In the genomic region with DNA sequence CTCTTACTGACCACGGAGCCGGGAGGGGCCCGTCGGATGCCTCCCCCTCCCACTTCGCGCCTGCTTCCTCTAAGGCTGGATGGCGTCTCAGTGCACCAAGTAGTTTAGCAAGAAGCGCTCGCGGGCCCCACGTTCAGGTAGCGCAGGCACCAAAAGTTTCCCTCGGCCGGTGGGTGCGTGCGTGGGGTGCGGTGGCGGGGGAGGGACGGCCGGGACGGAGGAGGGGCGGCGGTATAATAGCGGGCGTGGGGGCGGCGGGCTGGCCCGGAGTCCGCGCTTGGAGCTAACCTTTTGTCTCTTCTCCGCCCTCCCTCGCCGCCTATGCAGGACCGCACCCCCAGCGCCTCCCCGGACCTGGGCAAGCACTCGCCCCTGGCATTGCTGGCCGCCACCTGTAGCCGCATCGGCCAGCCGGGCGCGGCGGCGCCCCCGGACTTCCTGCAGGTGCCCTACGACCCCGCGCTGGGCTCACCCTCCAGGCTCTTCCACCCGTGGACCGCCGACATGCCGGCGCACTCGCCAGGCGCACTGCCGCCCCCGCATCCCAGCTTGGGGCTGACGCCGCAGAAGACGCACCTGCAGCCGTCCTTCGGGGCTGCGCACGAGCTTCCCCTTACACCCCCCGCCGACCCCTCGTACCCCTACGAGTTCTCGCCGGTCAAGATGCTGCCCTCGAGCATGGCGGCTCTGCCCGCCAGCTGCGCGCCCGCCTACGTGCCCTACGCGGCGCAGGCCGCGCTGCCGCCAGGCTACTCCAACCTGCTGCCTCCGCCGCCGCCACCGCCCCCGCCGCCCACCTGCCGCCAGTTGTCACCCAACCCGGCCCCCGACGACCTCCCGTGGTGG, we compare ENCODE assay signal across 8 cellular contexts. TPM values are rescaled to one million over a fixed set of nuclear protein-coding genes. Genes with fewer than 3 reads are reported as not detected.
DNase-seq lines count a peak whose midpoint lies in the region; ATAC-seq and TF ChIP-seq lines count a peak whose summit lies in the region.

No MANE protein-coding gene starts in this region.

- H3K36me3 Mint-ChIP-seq in activated CD4-positive, alpha-beta T cell treated with anti-CD3 and anti-CD28 coated beads, Interleukin-2, amount 10 ng/mL, durations not matched to agents 24 days and 14 days (ENCODE audit: low read depth) = peaks cover 5% of the 10 kb centered on the region

- peaks cover 20% of the 10 kb centered on the region for H3K4me1 Mint-ChIP-seq in activated CD4-positive, alpha-beta T cell treated with anti-CD3 and anti-CD28 coated beads, Interleukin-2, amount 10 ng/mL, durations not matched to agents 24 days and 14 days

- H3K4me1 ChIP-seq in esophagus muscularis mucosa (peaks cover 36 to 55% (median 53%) of the 10 kb centered on the region in 4 donors), prostate gland (replicated peaks) (no peaks in the 10 kb centered on the region)

- H3K36me3 ChIP-seq in esophagus muscularis mucosa = no peaks in the 10 kb centered on the region
- H3K36me3 ChIP-seq in prostate gland = no peaks in the 10 kb centered on the region

- H3K27me3 ChIP-seq in esophagus muscularis mucosa (peaks cover 11 to 92% (median 57%) of the 10 kb centered on the region in 4 donors), prostate gland (replicated peaks; ENCODE audit: insufficient read depth) (peaks cover 4% of the 10 kb centered on the region)

- DNase-seq in GM13976 (ENCODE audit: low spot score) = peak; percentile 50
- DNase-seq in activated CD4-positive, alpha-beta T cell treated with anti-CD3 and anti-CD28 coated beads, Interleukin-2, amount 10 ng/mL, durations not matched to agents 24 days and 14 days = no peak
- peak; percentile 72 for DNase-seq in esophagus muscularis mucosa (ENCODE audit: extremely low spot score)
- no peak for DNase-seq in prostate gland (ENCODE audit: low spot score)
- no peak for DNase-seq in SIG-M5 (lab: John Stamatoyannopoulos, UW)

- in situ Hi-C loops in GM13976 (cut with MboI; ENCODE audit: low sequenced_read_pairs, unreplicated experiment) = loop anchor here (10.0 to 25.0 kb wide), 2 partner anchors 99 to 1371 kb away; partner anchors contain the start of genes DLX1 and GAD1

- TF ChIP-seq CTCF in GM13976 (IDR thresholded peaks at IDR 0.05; ENCODE audit: borderline replicate concordance, control extremely low read depth, extremely low read depth, insufficient read depth, missing control alignments) (no peak), esophagus muscularis mucosa (IDR thresholded peaks at IDR 0.05) (no peak), prostate gland (IDR thresholded peaks at IDR 0.05) (no peak)

- peak overlapping the region; percentile 86 for H3K4me3 Mint-ChIP-seq in activated CD4-positive, alpha-beta T cell treated with anti-CD3 and anti-CD28 coated beads, Interleukin-2, amount 10 ng/mL, durations not matched to agents 24 days and 14 days

- WGBS in esophagus muscularis mucosa = 3% methylated on average over 40 of the region's 95 CpGs
- WGBS in prostate gland = 5% methylated on average over 79 of the region's 95 CpGs

- intact Hi-C loops in activated CD4-positive, alpha-beta T cell treated with anti-CD3 and anti-CD28 coated beads, Interleukin-2, amount 10 ng/mL, durations not matched to agents 24 days and 14 days (cut with micrococcal nuclease) = loop anchor here (1.0 to 10.0 kb wide), 5 partner anchors 55 to 481 kb away; partner anchors contain the start of gene ERICH2
- intact Hi-C loops in esophagus muscularis mucosa (cut with DNase I) = loop anchor here (5.0 to 10.0 kb wide), 3 partner anchors 96 to 304 kb away; no protein-coding TSS in a partner anchor
- intact Hi-C loops in prostate gland (cut with DNase I) = no loop called here

- H3K9me3 Mint-ChIP-seq in activated CD4-positive, alpha-beta T cell treated with anti-CD3 and anti-CD28 coated beads, Interleukin-2, amount 10 ng/mL, durations not matched to agents 24 days and 14 days = peaks cover 4% of the 10 kb centered on the region

- no peak overlapping the region for H3K27ac Mint-ChIP-seq in activated CD4-positive, alpha-beta T cell treated with anti-CD3 and anti-CD28 coated beads, Interleukin-2, amount 10 ng/mL, durations not matched to agents 24 days and 14 days

- peaks cover 66% of the 10 kb centered on the region for H3K27me3 Mint-ChIP-seq in activated CD4-positive, alpha-beta T cell treated with anti-CD3 and anti-CD28 coated beads, Interleukin-2, amount 10 ng/mL, durations not matched to agents 24 days and 14 days

- no peaks in the 10 kb centered on the region for H3K9me3 ChIP-seq in esophagus muscularis mucosa
- no peaks in the 10 kb centered on the region for H3K9me3 ChIP-seq in prostate gland

- TF ChIP-seq POLR2A in esophagus muscularis mucosa (IDR thresholded peaks at IDR 0.05; ENCODE audit: low read depth) = no peak
- TF ChIP-seq POLR2A in prostate gland (IDR thresholded peaks at IDR 0.05) = no peak

- ATAC-seq in GM19452 (IDR thresholded peaks at IDR 0.05; ENCODE audit: unreplicated experiment) = no peak
- ATAC-seq in GM19023 (IDR thresholded peaks at IDR 0.05; ENCODE audit: unreplicated experiment) = no peak
- ATAC-seq in HG02763 (IDR thresholded peaks at IDR 0.05; ENCODE audit: unreplicated experiment) = no peak

- no peak for TF ChIP-seq EP300 in esophagus muscularis mucosa (IDR thresholded peaks at IDR 0.05)

- H3K27ac ChIP-seq in esophagus muscularis mucosa (replicated peaks in 1 of 4) (peak overlapping the region in 1 of 4 donors; percentile 27), prostate gland (peak overlapping the region; percentile 72)

- H3K4me3 ChIP-seq in esophagus muscularis mucosa (peak overlapping the region; percentile 50 to 67 (median 54)), prostate gland (peak overlapping the region; percentile 39 to 44)

RNA-seq across cellular contexts. Expression of gene SP5, which starts 1.0 kb away (rescaled TPM):
- 0.09 TPM in 1 of 2 replicates, not detected in the other for total RNA-seq in activated CD4-positive, alpha-beta T cell treated with anti-CD3 and anti-CD28 coated beads, Interleukin-2, amount 10 ng/mL, durations not matched to agents 24 days and 14 days
- total RNA-seq in esophagus muscularis mucosa (under 1 TPM in 2 of 4 donors, not detected in 2; 0.32 to 0.63 TPM), prostate gland (1 to 10 TPM; 4.2 to 8.4 TPM)

RNA-seq across cellular contexts. Expression of gene ERICH2, which starts 54.0 kb away (rescaled TPM):
- not detected in 2 replicates for total RNA-seq in activated CD4-positive, alpha-beta T cell treated with anti-CD3 and anti-CD28 coated beads, Interleukin-2, amount 10 ng/mL, durations not matched to agents 24 days and 14 days
- total RNA-seq in esophagus muscularis mucosa = 1 to 10 TPM in 1 of 4 donors, not detected in 3; 1.7 TPM
- under 1 TPM in 1 of 2 donors, not detected in 1; 0.73 TPM for total RNA-seq in prostate gland

Comparison
In these comparisons a context has a peak if more than half of its experiments do, and no peak if none do; other contexts are left out.
1. DNase-seq: peak in GM13976 (single experiment) and esophagus muscularis mucosa (single experiment); none in activated CD4-positive, alpha-beta T cell treated with anti-CD3 and anti-CD28 coated beads, Interleukin-2, amount 10 ng/mL, durations not matched to agents 24 days and 14 days (single experiment), prostate gland (single experiment) and SIG-M5 (single experiment).